8 cellular contexts compared by ENCODE assay signal in genomic region chr22:50245214-50246072, GRCh38. TPM values are rescaled to one million over a fixed set of nuclear protein-coding genes. Genes with fewer than 3 reads are reported as not detected.
DNase-seq lines count a peak whose midpoint lies in the region; ATAC-seq and TF ChIP-seq lines count a peak whose summit lies in the region.

No MANE protein-coding gene starts in this region.

- peaks cover 0 to 16% (median 4%) of the 10 kb centered on the region in 3 donors for H3K36me3 Mint-ChIP-seq in naive thymus-derived CD8-positive, alpha-beta T cell

- H3K4me2 ChIP-seq in PC-9, result peak overlapping the region; percentile 93

- peaks cover 65% of the 10 kb centered on the region for H4K20me1 ChIP-seq in PC-9 (ENCODE audit: insufficient read depth)

- no peaks in the 10 kb centered on the region for H3K9me3 ChIP-seq in PC-9 (ENCODE audit: insufficient read depth, low read depth)
- no peaks in the 10 kb centered on the region for H3K9me3 ChIP-seq in effector memory CD4-positive, alpha-beta T cell (ENCODE audit: control insufficient read depth, low read length)

- intact Hi-C loops in PC-9 (cut with micrococcal nuclease; ENCODE audit: unreplicated experiment), result loop anchor here (2.0 kb wide), 1 partner anchor 81 kb away; the partner anchor contains the start of gene DENND6B

- no peaks in the 10 kb centered on the region for H3K27me3 Mint-ChIP-seq in naive thymus-derived CD8-positive, alpha-beta T cell

- peak overlapping the region; percentile 85 to 100 (median 99) for H3K4me3 Mint-ChIP-seq in naive thymus-derived CD8-positive, alpha-beta T cell

- ATAC-seq in GM19023 (IDR thresholded peaks at IDR 0.05; ENCODE audit: unreplicated experiment) (peak; percentile 8), HG03439 (IDR thresholded peaks at IDR 0.05; ENCODE audit: unreplicated experiment) (no peak), HG02981 (IDR thresholded peaks at IDR 0.05; ENCODE audit: unreplicated experiment) (no peak)
- peak; percentile 7 to 35 for ATAC-seq in naive thymus-derived CD8-positive, alpha-beta T cell

- peak overlapping the region; percentile 69 for H3K27ac ChIP-seq in PC-9
- peak overlapping the region; percentile 90 for H3K27ac ChIP-seq in effector memory CD4-positive, alpha-beta T cell (ENCODE audit: insufficient read depth, low read length, poor library complexity, severe bottlenecking)

- BruUV-seq in PC-9 (replicated peaks; lab: Mats Ljungman, UMichigan), result no TSS peak

- peaks cover 45% of the 10 kb centered on the region for H3K4me1 ChIP-seq in PC-9 (replicated peaks; ENCODE audit: insufficient read depth)
- H3K4me1 ChIP-seq in effector memory CD4-positive, alpha-beta T cell (ENCODE audit: control insufficient read depth, insufficient read depth, low read length, poor library complexity, severe bottlenecking), result peaks cover 64% of the 10 kb centered on the region

- POLR2A ChIA-PET in PC-9 (lab: Charles Lee; ENCODE audit: unreplicated experiment), result interaction anchor here (0.6 kb wide), 1 partner anchor 17 kb away, joined by 3 read pairs; no protein-coding TSS in a partner anchor
- POLR2A ChIA-PET in naive thymus-derived CD8-positive, alpha-beta T cell (lab: Charles Lee), result interaction anchor here (0.7 to 3.5 kb wide), 6 partner anchors 15 to 383 kb away, joined by 3 to 17 read pairs (median 5); partner anchors contain the start of genes ARSA, LMF2, NCAPH2 and SCO2

- H3K9me2 ChIP-seq in PC-9 (ENCODE audit: insufficient read depth), result no peaks in the 10 kb centered on the region

- no peak for TF ChIP-seq CTCF in PC-9 (conservative IDR thresholded peaks at IDR 0.05)

- peak overlapping the region; percentile 98 to 100 (median 100) for H3K27ac Mint-ChIP-seq in naive thymus-derived CD8-positive, alpha-beta T cell

- H3K4me1 Mint-ChIP-seq in naive thymus-derived CD8-positive, alpha-beta T cell, result peaks cover 9 to 61% (median 32%) of the 10 kb centered on the region in 4 donors

- CTCF ChIA-PET in PC-9 (lab: Charles Lee), result interaction anchor here (0.6 kb wide), 2 partner anchors 48 to 248 kb away, joined by 4 to 8 read pairs; no protein-coding TSS in a partner anchor

- peak overlapping the region; percentile 97 for H2AFZ ChIP-seq in PC-9

- H3K27me3 ChIP-seq in PC-9 (ENCODE audit: insufficient read depth, low read depth), result no peaks in the 10 kb centered on the region
- no peaks in the 10 kb centered on the region for H3K27me3 ChIP-seq in effector memory CD4-positive, alpha-beta T cell (replicated peaks; ENCODE audit: control insufficient read depth, insufficient read depth, low read length, poor library complexity, severe bottlenecking)

- H3K36me3 ChIP-seq in PC-9 (ENCODE audit: low read depth), result 0 out of 2 replicates have a peak, but pooled peaks cover 18% of the 10 kb centered on the region
- peaks cover 18% of the 10 kb centered on the region for H3K36me3 ChIP-seq in effector memory CD4-positive, alpha-beta T cell (ENCODE audit: control insufficient read depth, insufficient read depth, low read length)

- H3K9me3 Mint-ChIP-seq in naive thymus-derived CD8-positive, alpha-beta T cell, result no peaks in the 10 kb centered on the region

- peak overlapping the region; percentile 86 for H3K4me3 ChIP-seq in PC-9
- peak overlapping the region; percentile 72 for H3K4me3 ChIP-seq in effector memory CD4-positive, alpha-beta T cell (ENCODE audit: insufficient read depth, low read depth, low read length, poor library complexity, severe bottlenecking)

- peaks cover 82% of the 10 kb centered on the region for H3K79me2 ChIP-seq in PC-9 (ENCODE audit: low read depth)

- peaks cover 48% of the 10 kb centered on the region for H3F3A ChIP-seq in PC-9 (ENCODE audit: insufficient read depth, low read depth)

- peak; percentile 58 for DNase-seq in PC-9
- DNase-seq in effector memory CD4-positive, alpha-beta T cell, result no peak
- peak in 1 of 10 donors; percentile 41 for DNase-seq in naive thymus-derived CD8-positive, alpha-beta T cell
- no peak for DNase-seq in Kasumi-1 (lab: John Stamatoyannopoulos, UW)
- no peak for DNase-seq in SIG-M5 (lab: John Stamatoyannopoulos, UW)

RNA-seq across cellular contexts. Expression of gene TUBGCP6, which starts 0.6 kb away (rescaled TPM):
- total RNA-seq in PC-9 (2021), result 31.3 and 34.8 TPM in 2 replicates
- total RNA-seq in naive thymus-derived CD8-positive, alpha-beta T cell, result 100 to 1,000 TPM; 153 to 156 TPM
- polyA plus RNA-seq in naive thymus-derived CD8-positive, alpha-beta T cell, result 10 to 100 TPM in 2 of 3 donors, 1 to 10 TPM in 1; 9.3 to 25.2 (median 17.3) TPM

RNA-seq across cellular contexts. Expression of gene HDAC10, which starts 5.6 kb away (rescaled TPM):
- 80.5 and 101 TPM in 2 replicates for total RNA-seq in PC-9 (2021)
- 100 to 1,000 TPM; 107 to 114 TPM for total RNA-seq in naive thymus-derived CD8-positive, alpha-beta T cell
- 1 to 10 TPM; 5.4 to 7.8 (median 6.4) TPM for polyA plus RNA-seq in naive thymus-derived CD8-positive, alpha-beta T cell

RNA-seq across cellular contexts. Expression of gene MAPK12, which starts 16.0 kb away (rescaled TPM):
- total RNA-seq in PC-9 (2021), result 48.5 and 61.1 TPM in 2 replicates
- total RNA-seq in naive thymus-derived CD8-positive, alpha-beta T cell, result 1 to 10 TPM; 2.1 to 2.9 TPM
- under 1 TPM in 2 of 3 donors, not detected in 1; 0.02 to 0.03 TPM for polyA plus RNA-seq in naive thymus-derived CD8-positive, alpha-beta T cell

RNA-seq across cellular contexts. Expression of gene MAPK11, which starts 24.7 kb away (rescaled TPM):
- 5.5 and 10.0 TPM in 2 replicates for total RNA-seq in PC-9 (2021)
- 1 to 10 TPM in 1 of 2 experiments, under 1 TPM in 1; 0.86 to 1.2 TPM for total RNA-seq in naive thymus-derived CD8-positive, alpha-beta T cell
- under 1 TPM; 0.13 to 0.24 (median 0.16) TPM for polyA plus RNA-seq in naive thymus-derived CD8-positive, alpha-beta T cell

RNA-seq across cellular contexts. Expression of gene SELENOO, which starts 44.6 kb away (rescaled TPM):
- 27.4 and 36.2 TPM in 2 replicates for total RNA-seq in PC-9 (2021)
- total RNA-seq in naive thymus-derived CD8-positive, alpha-beta T cell, result 10 to 100 TPM; 40.3 to 42.4 TPM
- 1 to 10 TPM; 3.1 to 8.8 (median 5.2) TPM for polyA plus RNA-seq in naive thymus-derived CD8-positive, alpha-beta T cell

Comparison
In these comparisons a context has a peak if more than half of its experiments do, and no peak if none do; other contexts are left out.
1. ATAC-seq: peak in GM19023 (single experiment) and naive thymus-derived CD8-positive, alpha-beta T cell (2 of 2); none in HG03439 (single experiment) and HG02981 (single experiment).
2. DNase-seq: peak in PC-9 (2 of 2); none in effector memory CD4-positive, alpha-beta T cell (0 of 3), Kasumi-1 (0 of 2) and SIG-M5 (single experiment).
3. RNA of gene MAPK12, which starts 16.0 kb away (total RNA-seq): 48.5 to 61.1 TPM in PC-9; 2.1 to 2.9 TPM in naive thymus-derived CD8-positive, alpha-beta T cell; every median in the first group is over 10 times any median in the second.